In the genomic region with DNA sequence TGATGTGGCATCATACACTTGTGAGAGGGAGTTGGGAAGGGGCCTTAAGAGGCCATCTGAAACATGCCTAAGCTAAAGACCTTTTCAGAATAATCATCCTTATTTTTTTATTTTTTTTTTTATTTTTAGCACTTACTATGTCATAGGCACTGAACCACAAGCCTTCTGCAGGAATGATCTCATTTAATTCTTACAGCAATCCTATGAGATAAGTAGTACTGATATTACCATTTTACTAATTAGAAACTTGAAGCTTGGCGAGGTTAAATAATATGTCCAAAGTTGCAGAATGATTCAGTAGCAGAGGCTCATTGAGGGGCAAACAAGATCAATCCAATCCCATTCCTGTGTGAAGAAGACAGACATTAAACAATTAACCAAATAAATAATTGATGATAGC, we compare ENCODE assay signal across 11 cellular contexts.
"Had no signal": no experiment of that assay in that cellular context is flagged by ENCODE, and none has a peak within 500 bp of the region (broad histone marks: within the 10 kb centered on the region; RNA-seq: fewer than 3 reads in every experiment).

No MANE protein-coding gene starts in this region.

- H3K9me3 ChIP-seq: HAP-1 had no signal

- H3K4me3 ChIP-seq: GM23248, GM23338, HAP-1 had no signal

- ATAC-seq: GM23338, HCT116 had no signal

- H3K4me3 Mint-ChIP-seq: GM23338, H9, HFFc6 had no signal

- H2AFZ ChIP-seq: GM23248, GM23338 had no signal

- DNase-seq: GM23248, GOT3, H7, H9, HCEC 1CT, HFFc6 had no signal

- H3K4me2 ChIP-seq: GM23338 had no signal

- H3K36me3 ChIP-seq: HAP-1 had no signal

- H3K27ac Mint-ChIP-seq: GM23338, H9, HFFc6 had no signal

- H3K9me3 Mint-ChIP-seq: HFFc6 had no signal

- H3K27ac ChIP-seq: GM23248 had no signal

- H3K9ac ChIP-seq: GM23248 had no signal

- FAIRE-seq: H1, H54 had no signal
